Comparison of ENCODE assay signal across 15 cellular contexts in genomic region chr1:215484111-215484914, GRCh38.
DNase-seq lines count a peak whose midpoint lies in the region; ATAC-seq and TF ChIP-seq lines count a peak whose summit lies in the region.
"Had no signal": no experiment of that assay in that cellular context is flagged by ENCODE, and none has a peak within 500 bp of the region (broad histone marks: within the 10 kb centered on the region; RNA-seq: fewer than 3 reads in every experiment).

No MANE protein-coding gene starts in this region.

- ATAC-seq in GM23338 (no peak), HG03095 (IDR thresholded peaks at IDR 0.05; ENCODE audit: unreplicated experiment) (no peak)
- ATAC-seq: A549 had no signal

- H3K4me3 Mint-ChIP-seq in GM23338, result no peak overlapping the region
- H3K4me3 Mint-ChIP-seq: CD4-positive, CD25-positive, alpha-beta regulatory T cell had no signal

- H4K20me1 ChIP-seq in GM23338 (replicated peaks; ENCODE audit: insufficient read depth), result no peaks in the 10 kb centered on the region
- no peaks in the 10 kb centered on the region for H4K20me1 ChIP-seq in osteoblast (ENCODE audit: insufficient read depth, low read length)

- no peak overlapping the region for H3K27ac Mint-ChIP-seq in GM23338
- H3K27ac Mint-ChIP-seq: CD4-positive, CD25-positive, alpha-beta regulatory T cell had no signal

- no peaks in the 10 kb centered on the region for H3K9me2 ChIP-seq in GM23338 (ENCODE audit: insufficient read depth)

- no peaks in the 10 kb centered on the region for H3K27me3 Mint-ChIP-seq in GM23338 (ENCODE audit: insufficient read depth, low read depth, poor library complexity)
- H3K27me3 Mint-ChIP-seq: CD4-positive, CD25-positive, alpha-beta regulatory T cell had no signal

- H3K27ac ChIP-seq in GM23338 (ENCODE audit: low read depth) (no peak overlapping the region), osteoblast (ENCODE audit: low read depth, low read length) (no peak overlapping the region)
- H3K27ac ChIP-seq: A549 had no signal

- H3K4me2 ChIP-seq in GM23338, result no peak overlapping the region
- no peak overlapping the region for H3K4me2 ChIP-seq in osteoblast (ENCODE audit: insufficient read depth, low read length)
- H3K4me2 ChIP-seq: A549 had no signal

- H3K27me3 ChIP-seq in GM23338 (ENCODE audit: insufficient read depth) (no peaks in the 10 kb centered on the region), osteoblast (ENCODE audit: insufficient read depth, low read length) (no peaks in the 10 kb centered on the region)

- H3K79me2 ChIP-seq in GM23338 (replicated peaks; ENCODE audit: insufficient read depth) (no peaks in the 10 kb centered on the region), osteoblast (ENCODE audit: insufficient read depth, low read length) (no peaks in the 10 kb centered on the region)

- H3K4me1 ChIP-seq in GM23338 (ENCODE audit: insufficient read depth) (peaks cover 3% of the 10 kb centered on the region; the same call in 1 of the 2 replicates), osteoblast (ENCODE audit: insufficient read depth, low read length) (peaks cover 35% of the 10 kb centered on the region)
- H3K4me1 ChIP-seq: A549 had no signal

- H3K36me3 Mint-ChIP-seq in GM23338 (ENCODE audit: low read depth), result no peaks in the 10 kb centered on the region
- H3K36me3 Mint-ChIP-seq: CD4-positive, CD25-positive, alpha-beta regulatory T cell had no signal

- H3K36me3 ChIP-seq in GM23338 (ENCODE audit: insufficient read depth), result no peaks in the 10 kb centered on the region
- no peaks in the 10 kb centered on the region for H3K36me3 ChIP-seq in osteoblast (ENCODE audit: insufficient read depth, low read length)

- H3K4me3 ChIP-seq in GM23338 (no peak overlapping the region), osteoblast (ENCODE audit: insufficient read depth, low read length) (no peak overlapping the region)
- H3K4me3 ChIP-seq: A549 had no signal

- TF ChIP-seq CTCF in GM23338 (conservative IDR thresholded peaks at IDR 0.05; ENCODE audit: low read depth in 2 of 2) (no peak), osteoblast (IDR thresholded peaks at IDR 0.05; ENCODE audit: extremely low read depth, low read depth, low read length) (no peak)

- DNase-seq in GM23338 (ENCODE audit: low spot score) (peak; percentile 34), amniotic epithelial cell (ENCODE audit: low read depth) (peak; percentile 63), iPS DF 4.7 (ENCODE audit: extremely low read depth, low spot score) (peak; percentile 3), osteoblast (ENCODE audit: insufficient read length, low spot score, missing footprints) (no peak), AG08395 (ENCODE audit: low spot score) (no peak), MV-4-11 (lab: John Stamatoyannopoulos, UW) (no peak), inferior parietal cortex (ENCODE audit: extremely low spot score) (no peak)
- DNase-seq: CD4-positive, CD25-positive, alpha-beta regulatory T cell; HCEC 1CT; NCI-H1048; NCI-H2107; NCI-H446; NCI-H748 treated with DMSO at 0.1 percent for 48 hours had no signal

- H3K4me1 Mint-ChIP-seq in GM23338, result peaks cover 7% of the 10 kb centered on the region; the same call in 2 of the 3 replicates
- H3K4me1 Mint-ChIP-seq: CD4-positive, CD25-positive, alpha-beta regulatory T cell had no signal

- H3K9me3 Mint-ChIP-seq in GM23338, result peaks cover 3% of the 10 kb centered on the region; the same call in 1 of the 3 replicates

- no peaks in the 10 kb centered on the region for H3F3A ChIP-seq in GM23338 (replicated peaks; ENCODE audit: low read depth)

- H3K9me3 ChIP-seq in osteoblast (ENCODE audit: low read depth, low read length), result no peaks in the 10 kb centered on the region
- H3K9me3 ChIP-seq: A549 had no signal

- peak overlapping the region; percentile 23; the same call in 1 of the 2 replicates for H2AFZ ChIP-seq in GM23338
- H2AFZ ChIP-seq in osteoblast (ENCODE audit: low read length), result peak overlapping the region; percentile 75

TF ChIP-seq in GM23338, 12 proteins besides CTCF, POLR2A, EP300 and RAD21:
- TF ChIP-seq ETS1 (IDR thresholded peaks at IDR 0.05), result no peak
- no peak for TF ChIP-seq EZH2phosphoT487 (IDR thresholded peaks at IDR 0.05; ENCODE audit: unreplicated experiment)
- TF ChIP-seq JUNB (IDR thresholded peaks at IDR 0.05; ENCODE audit: unreplicated experiment), result no peak

Comparison
In these comparisons a context has a peak if more than half of its experiments do, and no peak if none do; other contexts are left out.
1. DNase-seq: peak in GM23338 (single experiment), amniotic epithelial cell (single experiment) and iPS DF 4.7 (single experiment); none in osteoblast (single experiment), AG08395 (single experiment), MV-4-11 (single experiment) and inferior parietal cortex (single experiment).